In genomic region chr19:36436531-36436930, GRCh38 we compare ENCODE assay signal across 16 cellular contexts. TPM values are rescaled to one million over a fixed set of nuclear protein-coding genes. Genes with fewer than 3 reads are reported as not detected.
DNase-seq lines count a peak whose midpoint lies in the region; ATAC-seq and TF ChIP-seq lines count a peak whose summit lies in the region.
"Had no signal": no experiment of that assay in that cellular context is flagged by ENCODE, and none has a peak within 500 bp of the region (broad histone marks: within the 10 kb centered on the region; RNA-seq: fewer than 3 reads in every experiment).

No MANE protein-coding gene starts in this region.

- H3K36me3 ChIP-seq in cardiac muscle cell (no peaks in the 10 kb centered on the region), heart left ventricle (no peaks in the 10 kb centered on the region), stomach (no peaks in the 10 kb centered on the region), thyroid gland (no peaks in the 10 kb centered on the region)

- no peak for TF ChIP-seq POLR2A in heart left ventricle (IDR thresholded peaks at IDR 0.05)
- no peak for TF ChIP-seq POLR2A in stomach (IDR thresholded peaks at IDR 0.05)
- no peak for TF ChIP-seq POLR2A in thyroid gland (IDR thresholded peaks at IDR 0.05)

- no peaks in the 10 kb centered on the region for H3K4me1 Mint-ChIP-seq in osteocyte (ENCODE audit: unreplicated experiment)
- H3K4me1 Mint-ChIP-seq: T-cell had no signal

- DNase-seq in cardiac muscle cell (ENCODE audit: low read depth in 1 of 2, low spot score in 1 of 2) (peak; percentile 13), heart left ventricle (no peak), OCI-M1 (lab: John Stamatoyannopoulos, UW) (peak; percentile 55), epithelial cell of prostate (ENCODE audit: low read depth, low spot score) (peak; percentile 27), NCI-H2171 treated with DMSO at 0.1 percent for 48 hours (lab: John Stamatoyannopoulos, UW) (no peak), stomach (no peak), thyroid gland (no peak), osteocyte (ENCODE audit: extremely low spot score, unreplicated experiment) (no peak)
- DNase-seq: activated effector memory CD4-positive, alpha-beta T cell treated with anti-CD3 and anti-CD28 coated beads, Interleukin-2, amount 50 U/mL, for 16 hours; left ventricle myocardium superior; NCI-H2107; substantia nigra; T-cell had no signal

- no peak overlapping the region for H3K4me3 Mint-ChIP-seq in osteocyte (ENCODE audit: unreplicated experiment)
- H3K4me3 Mint-ChIP-seq: natural killer cell treated with Interleukin-12 subunit alpha and Interleukin-12 subunit beta and Interleukin-15 and Interleukin-18, amount 100 ng/mL, for 72 hours; T-cell had no signal

- TF ChIP-seq CTCF in cardiac muscle cell (IDR thresholded peaks at IDR 0.05; ENCODE audit: low read depth, low read length) (no peak), heart left ventricle (IDR thresholded peaks at IDR 0.05) (no peak), stomach (IDR thresholded peaks at IDR 0.05) (no peak), thyroid gland (IDR thresholded peaks at IDR 0.05) (no peak), osteocyte (IDR thresholded peaks at IDR 0.05) (no peak)

- no peak overlapping the region for H3K27ac Mint-ChIP-seq in osteocyte (ENCODE audit: unreplicated experiment)
- H3K27ac Mint-ChIP-seq: natural killer cell treated with Interleukin-12 subunit alpha and Interleukin-12 subunit beta and Interleukin-15 and Interleukin-18, amount 100 ng/mL, for 72 hours; T-cell had no signal

- H3K9me3 Mint-ChIP-seq in osteocyte (ENCODE audit: unreplicated experiment) = peaks cover 30% of the 10 kb centered on the region

- no peak for TF ChIP-seq EP300 in stomach (IDR thresholded peaks at IDR 0.05)

- H3K4me3 ChIP-seq in cardiac muscle cell (no peak overlapping the region), heart left ventricle (no peak overlapping the region), stomach (no peak overlapping the region), thyroid gland (replicated peaks in 1 of 3) (no peak overlapping the region)

- H3K27me3 ChIP-seq in cardiac muscle cell = no peaks in the 10 kb centered on the region
- H3K27me3 ChIP-seq in heart left ventricle = no peaks in the 10 kb centered on the region
- H3K27me3 ChIP-seq in stomach = no peaks in the 10 kb centered on the region
- no peaks in the 10 kb centered on the region for H3K27me3 ChIP-seq in thyroid gland

- no peak for ATAC-seq in heart left ventricle
- ATAC-seq: left ventricle myocardium superior; natural killer cell treated with Interleukin-12 subunit alpha and Interleukin-12 subunit beta and Interleukin-15 and Interleukin-18, amount 100 ng/mL, for 72 hours; T-cell had no signal

- H3K4me1 ChIP-seq in cardiac muscle cell (ENCODE audit: low read depth) = no peaks in the 10 kb centered on the region
- no peaks in the 10 kb centered on the region for H3K4me1 ChIP-seq in heart left ventricle
- no peaks in the 10 kb centered on the region for H3K4me1 ChIP-seq in stomach
- H3K4me1 ChIP-seq in thyroid gland = no peaks in the 10 kb centered on the region

- no peak overlapping the region for H3K27ac ChIP-seq in cardiac muscle cell
- no peak overlapping the region for H3K27ac ChIP-seq in heart left ventricle
- no peak overlapping the region for H3K27ac ChIP-seq in epithelial cell of prostate
- H3K27ac ChIP-seq in stomach = no peak overlapping the region
- no peak overlapping the region for H3K27ac ChIP-seq in thyroid gland
- H3K27ac ChIP-seq: VCaP had no signal

- intact Hi-C loops in heart left ventricle (cut with DNase I) = no loop called here
- intact Hi-C loops in stomach (cut with DNase I; ENCODE audit: low total_unique reads) = no loop called here
- intact Hi-C loops in thyroid gland (cut with DNase I) = no loop called here

- 37 to 55% (median 45%) methylated on average over 2 of the region's 2 CpGs for WGBS in heart left ventricle, 4 donors
- 41 to 48% (median 47%) methylated on average over 2 of the region's 2 CpGs for WGBS in stomach, 5 donors
- 45 to 50% methylated on average over 2 of the region's 2 CpGs for WGBS in thyroid gland, 2 donors

- H3K36me3 Mint-ChIP-seq in osteocyte (ENCODE audit: unreplicated experiment) = peaks cover 3% of the 10 kb centered on the region

- no peaks in the 10 kb centered on the region for H3K27me3 Mint-ChIP-seq in osteocyte (ENCODE audit: unreplicated experiment)
- H3K27me3 Mint-ChIP-seq: natural killer cell treated with Interleukin-12 subunit alpha and Interleukin-12 subunit beta and Interleukin-15 and Interleukin-18, amount 100 ng/mL, for 72 hours; T-cell had no signal

- no peaks in the 10 kb centered on the region for H3K9me3 ChIP-seq in cardiac muscle cell (ENCODE audit: low read depth)
- peaks cover 0 to 56% (median 17%) of the 10 kb centered on the region in 12 donors for H3K9me3 ChIP-seq in heart left ventricle
- peaks cover 12 to 96% (median 63%) of the 10 kb centered on the region in 4 donors for H3K9me3 ChIP-seq in stomach
- no peaks in the 10 kb centered on the region for H3K9me3 ChIP-seq in thyroid gland

RNA-seq across cellular contexts. Expression of gene ZFP82, which starts 18.1 kb away (rescaled TPM):
- 9.0 and 10.2 TPM in 2 replicates for total RNA-seq in cardiac muscle cell
- polyA plus RNA-seq in cardiac muscle cell = 18.4 and 19.4 TPM in 2 replicates
- 1 to 10 TPM; 3.4 to 5.3 (median 4.0) TPM for total RNA-seq in heart left ventricle
- 1 to 10 TPM; 2.2 to 3.0 TPM for polyA plus RNA-seq in heart left ventricle
- 1 to 10 TPM in 2 of 5 donors, under 1 TPM in 3; 0.29 to 7.3 (median 0.58) TPM for total RNA-seq in stomach
- 1 to 10 TPM; 1.1 to 1.5 (median 1.4) TPM for polyA plus RNA-seq in stomach
- 10 to 100 TPM in 1 of 4 donors, 1 to 10 TPM in 3; 8.2 to 11.0 (median 9.1) TPM for total RNA-seq in thyroid gland
- total RNA-seq in osteocyte = 8.9 TPM in 2 replicates
- total RNA-seq: HT-29 had no signal

RNA-seq across cellular contexts. Expression of gene ZNF566, which starts 52.8 kb away (rescaled TPM):
- total RNA-seq in cardiac muscle cell (8.6 and 9.7 TPM in 2 replicates), heart left ventricle (10 to 100 TPM in 4 of 9 donors, 1 to 10 TPM in 5; 6.6 to 14.0 (median 8.4) TPM), stomach (10 to 100 TPM in 2 of 5 donors, 1 to 10 TPM in 3; 1.8 to 58.2 (median 8.5) TPM), thyroid gland (10 to 100 TPM; 17.7 to 22.2 (median 18.5) TPM), osteocyte (12.1 and 13.2 TPM in 2 replicates)
- polyA plus RNA-seq in cardiac muscle cell (5.2 and 13.2 TPM in 2 replicates), heart left ventricle (1 to 10 TPM; 3.7 to 7.4 TPM), stomach (1 to 10 TPM; 2.8 to 5.4 (median 4.7) TPM)

RNA-seq across cellular contexts. Expression of gene ZFP14, which starts 57.5 kb away (rescaled TPM):
- total RNA-seq in cardiac muscle cell (4.5 and 7.7 TPM in 2 replicates), heart left ventricle (1 to 10 TPM; 1.3 to 5.1 (median 2.2) TPM), stomach (1 to 10 TPM in 4 of 5 donors, under 1 TPM in 1; 0.29 to 9.2 (median 5.9) TPM), thyroid gland (10 to 100 TPM in 2 of 4 donors, 1 to 10 TPM in 2; 8.6 to 14.9 (median 10.5) TPM), osteocyte (6.0 and 6.6 TPM in 2 replicates)
- polyA plus RNA-seq in cardiac muscle cell (3.5 and 7.7 TPM in 2 replicates), heart left ventricle (1 to 10 TPM in 1 of 2 donors, under 1 TPM in 1; 0.79 to 1.8 TPM), stomach (1 to 10 TPM in 2 of 3 donors, under 1 TPM in 1; 0.68 to 2.0 (median 1.2) TPM)

Comparison
In these comparisons a context has a peak if more than half of its experiments do, and no peak if none do; other contexts are left out.
1. DNase-seq: peak in cardiac muscle cell (2 of 2), OCI-M1 (single experiment) and epithelial cell of prostate (single experiment); none in heart left ventricle (0 of 5), NCI-H2171 treated with DMSO at 0.1 percent for 48 hours (single experiment), stomach (single experiment), thyroid gland (0 of 2) and osteocyte (single experiment).